Comparison of ENCODE assay signal across 10 cellular contexts in genomic region chr14:99188721-99189120, GRCh38.
DNase-seq lines count a peak whose midpoint lies in the region; ATAC-seq and TF ChIP-seq lines count a peak whose summit lies in the region.
"Had no signal": no experiment of that assay in that cellular context is flagged by ENCODE, and none has a peak within 500 bp of the region (broad histone marks: within the 10 kb centered on the region; RNA-seq: fewer than 3 reads in every experiment).

No MANE protein-coding gene starts in this region.

- H3K27ac ChIP-seq in suprapubic skin: no peak overlapping the region
- H3K27ac ChIP-seq: ovary had no signal

- intact Hi-C loops in Right ventricle myocardium inferior (cut with DNase I) (no loop called here), cardiac septum (cut with DNase I) (no loop called here)

- H3K4me3 ChIP-seq in suprapubic skin: peak overlapping the region; percentile 24
- H3K4me3 ChIP-seq: ovary had no signal

- peaks cover 41% of the 10 kb centered on the region for H3K4me1 ChIP-seq in suprapubic skin

- TF ChIP-seq POLR2A in suprapubic skin (IDR thresholded peaks at IDR 0.05): no peak

- peak in 1 of 2 donors; percentile 46 for TF ChIP-seq CTCF in suprapubic skin (IDR thresholded peaks at IDR 0.05)

- whole genome bisulfite sequencing in suprapubic skin: 12% methylated on average over 9 of the region's 19 CpGs

- no peaks in the 10 kb centered on the region for H3K27me3 ChIP-seq in suprapubic skin
- H3K27me3 ChIP-seq: ovary, upper lobe of left lung had no signal

- no peaks in the 10 kb centered on the region for H3K9me3 ChIP-seq in suprapubic skin
- H3K9me3 ChIP-seq: ovary, upper lobe of left lung had no signal

- DNase-seq in Right ventricle myocardium inferior (ENCODE audit: missing footprints) (peak; percentile 50), cardiac septum (ENCODE audit: low spot score) (no peak), suprapubic skin (ENCODE audit: low spot score in 2 of 2) (peak in 1 of 2 donors; percentile 50), NCI-H2029 treated with DMSO at 0.1 percent for 48 hours (lab: John Stamatoyannopoulos, UW) (no peak), AG08395 (ENCODE audit: low spot score) (no peak)
- peak; percentile 75 for DNase-seq in activated CD8-positive, alpha-beta memory T cell treated with anti-CD3 and anti-CD28 coated beads for 24 hours
- peak; percentile 38 for DNase-seq in effector CD4-positive, alpha-beta T cell
- DNase-seq: ovary, upper lobe of left lung had no signal

- TF ChIP-seq EP300 in suprapubic skin (IDR thresholded peaks at IDR 0.05): no peak

- ATAC-seq in Right ventricle myocardium inferior: no peak
- ATAC-seq in GM19452 (IDR thresholded peaks at IDR 0.05; ENCODE audit: unreplicated experiment): no peak

- no peaks in the 10 kb centered on the region for H3K36me3 ChIP-seq in suprapubic skin
- H3K36me3 ChIP-seq: ovary, upper lobe of left lung had no signal

Comparison
In these comparisons a context has a peak if more than half of its experiments do, and no peak if none do; other contexts are left out.
1. DNase-seq: peak in Right ventricle myocardium inferior (single experiment), activated CD8-positive, alpha-beta memory T cell treated with anti-CD3 and anti-CD28 coated beads for 24 hours (single experiment) and effector CD4-positive, alpha-beta T cell (single experiment); none in cardiac septum (single experiment), NCI-H2029 treated with DMSO at 0.1 percent for 48 hours (single experiment) and AG08395 (single experiment).